ENCODE assay signal across 8 cellular contexts in genomic region chr4:147732516-147733193, GRCh38. TPM values are rescaled to one million over a fixed set of nuclear protein-coding genes. Genes with fewer than 3 reads are reported as not detected.
A peak's percentile ranks its signal among the peaks of the same experiment; 100 is the strongest.
DNase-seq lines count a peak whose midpoint lies in the region; ATAC-seq, FAIRE-seq and TF ChIP-seq lines count a peak whose summit lies in the region.

No MANE protein-coding gene starts in this region.

- H3K27ac ChIP-seq in HEK293 (ENCODE audit: extremely low read depth, low read depth, low read length) (peak overlapping the region; percentile 97), GM12878 (ENCODE audit: control insufficient read depth, insufficient read depth) (peak overlapping the region; percentile 91), spleen (peak overlapping the region; percentile 24 to 86 (median 83))

- no peaks in the 10 kb centered on the region for H3K9me3 Mint-ChIP-seq in immature natural killer cell

- peaks cover 63% of the 10 kb centered on the region for H3K79me2 ChIP-seq in GM12878 (ENCODE audit: control insufficient read depth, insufficient read depth, low read length)

- DNase-seq in NCI-H1417 (lab: John Stamatoyannopoulos, UW) = peak; percentile 9 to 82 (median 75)
- no peak for DNase-seq in NCI-H1417 treated with DMSO at 0.1 percent for 48 hours (lab: John Stamatoyannopoulos, UW)
- peak; percentile 28 for DNase-seq in NCI-H1092 treated with DMSO at 0.1 percent for 48 hours (lab: John Stamatoyannopoulos, UW)
- no peak for DNase-seq in GM12878 (ENCODE audit: low read depth, low spot score)
- no peak for DNase-seq in immature natural killer cell
- no peak for DNase-seq in spleen

- H3K4me3 ChIP-seq in HEK293 (ENCODE audit: low read depth, low read length) = peak overlapping the region; percentile 58
- peak overlapping the region; percentile 98 for H3K4me3 ChIP-seq in GM12878
- H3K4me3 ChIP-seq in spleen = peak overlapping the region; percentile 66 to 89 (median 77)

- H3K36me3 Mint-ChIP-seq in immature natural killer cell = no peaks in the 10 kb centered on the region

- no peak for TF ChIP-seq CTCF in HEK293 (tag by site-specific recombination; IDR thresholded peaks at IDR 0.05)
- no peak for TF ChIP-seq CTCF in GM12878 (IDR thresholded peaks at IDR 0.05 in 2 of 3, conservative IDR thresholded peaks at IDR 0.05 in 1 of 3; ENCODE audit: control insufficient read depth in 2 of 3, extremely low read depth in 1 of 3, insufficient read depth in 1 of 3, low read depth in 3 of 3, low read length in 3 of 3)
- TF ChIP-seq CTCF in spleen (IDR thresholded peaks at IDR 0.05 in 8 of 11, conservative IDR thresholded peaks at IDR 0.05 in 3 of 11) = no peak

- CTCF ChIA-PET in HEK293 (lab: Yijun Ruan, JAX) (interaction anchor here (0.5 to 3.0 kb wide), 8 partner anchors 33 to 217 kb away, joined by 3 to 10 read pairs (median 4); no protein-coding TSS in a partner anchor), GM12878 (lab: Yijun Ruan, JAX) (interaction anchor here (0.6 to 9.1 kb wide), 14 partner anchors 11 to 132 kb away, joined by 3 to 94 read pairs (median 4); no protein-coding TSS in a partner anchor)

- no TSS peak for BruUV-seq in GM12878 (replicated peaks; lab: Mats Ljungman, UMichigan)

- H3K27me3 ChIP-seq in GM12878 (replicated peaks in 1 of 2; ENCODE audit: control insufficient read depth in 2 of 2, insufficient read depth in 2 of 2, low read length in 1 of 2) (no peaks in the 10 kb centered on the region), spleen (replicated peaks in 1 of 7) (peaks cover 0 to 34% (median 7%) of the 10 kb centered on the region in 7 donors)

- SMC1A ChIA-PET in GM12878 (lab: Charles Lee; ENCODE audit: uncharacterized antibody, unreplicated experiment) = interaction anchor here (0.6 to 5.0 kb wide), 24 partner anchors 9 to 137 kb away, joined by 3 to 19 read pairs (median 4); no protein-coding TSS in a partner anchor

- peak overlapping the region; percentile 79 for H3K4me2 ChIP-seq in GM12878 (ENCODE audit: control insufficient read depth, insufficient read depth)

- intact Hi-C loops in GM12878 (cut with micrococcal nuclease; ENCODE audit: unreplicated experiment) (loop anchor here (2.0 to 5.0 kb wide), 2 partner anchors 24 to 115 kb away; no protein-coding TSS in a partner anchor), spleen (cut with DNase I; ENCODE audit: low total_unique reads) (no loop called here)

- WGBS in GM12878 (ENCODE audit: insufficient coverage, insufficient replicate concordance, low lambda C conversion rate, missing lambda C conversion rate) = 2% methylated on average over 36 of the region's 36 CpGs
- WGBS in spleen, 5 donors = 1 to 4% (median 2%) methylated on average over 20 to 36 of the region's 36 CpGs

- H3K4me1 ChIP-seq in HEK293 (ENCODE audit: control insufficient read depth, insufficient read depth, low read length) (peaks cover 16% of the 10 kb centered on the region), GM12878 (ENCODE audit: control insufficient read depth, insufficient read depth, low read length) (peaks cover 12% of the 10 kb centered on the region), spleen (peaks cover 6 to 36% (median 28%) of the 10 kb centered on the region in 6 donors)

- no peak for TF ChIP-seq EP300 in GM12878 (IDR thresholded peaks at IDR 0.05; ENCODE audit: borderline replicate concordance in 1 of 2, control insufficient read depth in 1 of 2, low read depth in 2 of 2, low read length in 2 of 2)

- POLR2A ChIA-PET in HEK293 (lab: Yijun Ruan, JAX) (interaction anchor here (0.7 to 2.6 kb wide), 6 partner anchors 38 to 115 kb away, joined by 3 to 9 read pairs (median 3); partner anchors contain the start of gene TMEM184C), GM12878 (lab: Charles Lee) (interaction anchor here (0.9 to 3.8 kb wide), 23 partner anchors 7 to 134 kb away, joined by 3 to 17 read pairs (median 5); partner anchors contain the start of gene TMEM184C)

- peaks cover 3 to 6% (median 4%) of the 10 kb centered on the region in 3 donors for H3K27me3 Mint-ChIP-seq in immature natural killer cell (ENCODE audit: low read depth in 3 of 3)

- peak overlapping the region; percentile 89 for H2AFZ ChIP-seq in GM12878 (ENCODE audit: control insufficient read depth, low read depth, low read length)

- H3K4me3 Mint-ChIP-seq in immature natural killer cell = peak overlapping the region; percentile 89 to 97 (median 92)

- no peak for FAIRE-seq in GM12878 (lab: Jason Lieb, UNC)

- H3K27ac Mint-ChIP-seq in immature natural killer cell = peak overlapping the region; percentile 57 to 83 (median 76)

- peak; percentile 50 for ATAC-seq in GM12878
- no peak for ATAC-seq in GM21786 (IDR thresholded peaks at IDR 0.05; ENCODE audit: unreplicated experiment)

- no peak for TF ChIP-seq RAD21 in GM12878 (IDR thresholded peaks at IDR 0.05; ENCODE audit: insufficient read depth, low read depth, low read length)

- H4K20me1 ChIP-seq in GM12878 (ENCODE audit: control insufficient read depth, insufficient read depth) = no peaks in the 10 kb centered on the region

- no peaks in the 10 kb centered on the region for H3K9me3 ChIP-seq in HEK293 (ENCODE audit: control insufficient read depth, insufficient read depth, low read depth, low read length)
- H3K9me3 ChIP-seq in GM12878 (replicated peaks; ENCODE audit: control insufficient read depth, insufficient read depth, low read length) = no peaks in the 10 kb centered on the region
- no peaks in the 10 kb centered on the region for H3K9me3 ChIP-seq in spleen

- in situ Hi-C loops in GM12878 (cut with MboI) = no loop called here

- H3K4me1 Mint-ChIP-seq in immature natural killer cell = peaks cover 35 to 51% of the 10 kb centered on the region in 2 donors

- RAD21 ChIA-PET in GM12878 (lab: Charles Lee; ENCODE audit: unreplicated experiment) = interaction anchor here (0.6 to 4.8 kb wide), 26 partner anchors 9 to 132 kb away, joined by 3 to 60 read pairs (median 5); partner anchors contain the start of genes PRMT9 and TMEM184C

- peak overlapping the region; percentile 74 for H3K9ac ChIP-seq in GM12878 (ENCODE audit: control insufficient read depth, insufficient read depth, low read length)

- H3K36me3 ChIP-seq in HEK293 (ENCODE audit: control insufficient read depth in 2 of 2, insufficient read depth in 1 of 2, low read length in 2 of 2) (no peaks in the 10 kb centered on the region), GM12878 (ENCODE audit: control insufficient read depth in 2 of 2, insufficient read depth in 2 of 2, low read length in 1 of 2) (no peaks in the 10 kb centered on the region), spleen (no peaks in the 10 kb centered on the region)

- TF ChIP-seq POLR2A in GM12878 (IDR thresholded peaks at IDR 0.05; ENCODE audit: low read depth, low read length) (no peak), spleen (IDR thresholded peaks at IDR 0.05) (no peak)

TF ChIP-seq in HEK293, 187 proteins besides CTCF, POLR2A, EP300 and RAD21 (continues in another document):
- TF ChIP-seq ZNF391 (tag by site-specific recombination; IDR thresholded peaks at IDR 0.05; ENCODE audit: borderline replicate concordance, low read depth) = no peak
- no peak for TF ChIP-seq ZNF596 (tag by site-specific recombination; IDR thresholded peaks at IDR 0.05)
- TF ChIP-seq ZNF621 (tag by site-specific recombination; IDR thresholded peaks at IDR 0.05) = no peak

RNA-seq across cellular contexts. Expression of gene ARHGAP10, which starts 0.8 kb away (rescaled TPM):
- total RNA-seq in GM12878 (2013; cell fraction: nucleolus; rRNA removed) = 220 and 233 TPM in 2 replicates
- 16.2 and 19.8 TPM in 2 replicates for total RNA-seq in GM12878 (2014; rRNA removed)
- 20.9 and 23.2 TPM in 2 replicates for total RNA-seq in GM12878 (2014; rRNA removed; fragmentation: Illumina TruSeq; extraction: Trizol)
- 22.6 and 23.4 TPM in 2 replicates for total RNA-seq in GM12878 (2021)
- 17.2 TPM for polyA plus RNA-seq in GM12878 (2011; ENCODE audit: low read depth)
- polyA plus RNA-seq in GM12878 (2011; rRNA removed) = 9.6 and 13.3 TPM in 2 replicates
- polyA plus RNA-seq in GM12878 (2011; cell fraction: cytosol; rRNA removed) = 9.3 and 10.7 TPM in 2 replicates
- 19.6 and 20.4 TPM in 2 replicates for polyA plus RNA-seq in GM12878 (2011; cell fraction: nucleus; rRNA removed)
- polyA plus RNA-seq in GM12878 (2012) = 15.2 and 18.9 TPM in 2 replicates
- 17.7 and 18.2 TPM in 2 replicates for polyA plus RNA-seq in GM12878 (2014; fragmentation: Illumina TruSeq; extraction: Trizol)
- 1 to 10 TPM; 1.3 to 4.5 TPM for polyA plus RNA-seq in GM12878 (2014; fragmentation: Nextera tagmentation; extraction: Ambion mirVana)
- 14.2 and 14.5 TPM in 2 replicates for polyA plus RNA-seq in GM12878 (2014; rRNA removed)
- polyA plus RNA-seq in GM12878 (2016; fragmentation: Nextera tagmentation; extraction: Ambion mirVana) = 10 to 100 TPM; 24.0 to 25.8 TPM
- 21.9 and 25.0 TPM in 2 replicates for polyA minus RNA-seq in GM12878 (2011; rRNA and poly(A)+ RNA removed)
- 6.1 and 7.2 TPM in 2 replicates for polyA minus RNA-seq in GM12878 (2011; cell fraction: cytosol; rRNA and poly(A)+ RNA removed)
- polyA minus RNA-seq in GM12878 (2011; cell fraction: nucleus; rRNA and poly(A)+ RNA removed) = 46.3 and 78.8 TPM in 2 replicates
- polyA plus RNA-seq in immature natural killer cell = 10 to 100 TPM in 1 of 3 donors, 1 to 10 TPM in 2; 5.3 to 13.2 (median 7.0) TPM
- 10 to 100 TPM in 6 of 7 donors, 1 to 10 TPM in 1; 5.8 to 35.5 (median 18.0) TPM for total RNA-seq in spleen
- 1 to 10 TPM; 4.0 to 7.2 (median 4.8) TPM for polyA plus RNA-seq in spleen

RNA-seq across cellular contexts. Expression of gene PRMT9, which starts 48.7 kb away (rescaled TPM):
- total RNA-seq in GM12878 (2013; cell fraction: nucleolus; rRNA removed) = 19.0 and 19.3 TPM in 2 replicates
- total RNA-seq in GM12878 (2014; rRNA removed) = 8.2 and 10.9 TPM in 2 replicates
- total RNA-seq in GM12878 (2014; rRNA removed; fragmentation: Illumina TruSeq; extraction: Trizol) = 10.2 TPM in 2 replicates
- total RNA-seq in GM12878 (2021) = 7.2 TPM in 2 replicates
- 3.5 TPM for polyA plus RNA-seq in GM12878 (2011; ENCODE audit: low read depth)
- 11.8 and 16.2 TPM in 2 replicates for polyA plus RNA-seq in GM12878 (2011; rRNA removed)
- 3.9 and 5.1 TPM in 2 replicates for polyA plus RNA-seq in GM12878 (2011; cell fraction: cytosol; rRNA removed)
- polyA plus RNA-seq in GM12878 (2011; cell fraction: nucleus; rRNA removed) = 8.3 and 8.7 TPM in 2 replicates
- 4.4 and 4.7 TPM in 2 replicates for polyA plus RNA-seq in GM12878 (2012)
- 7.1 and 9.6 TPM in 2 replicates for polyA plus RNA-seq in GM12878 (2014; fragmentation: Illumina TruSeq; extraction: Trizol)
- 1 to 10 TPM; 4.1 to 4.3 TPM for polyA plus RNA-seq in GM12878 (2014; fragmentation: Nextera tagmentation; extraction: Ambion mirVana)
- polyA plus RNA-seq in GM12878 (2014; rRNA removed) = 4.9 and 6.0 TPM in 2 replicates
- 10 to 100 TPM in 1 of 2 experiments, 1 to 10 TPM in 1; 8.1 to 10.3 TPM for polyA plus RNA-seq in GM12878 (2016; fragmentation: Nextera tagmentation; extraction: Ambion mirVana)
- polyA minus RNA-seq in GM12878 (2011; rRNA and poly(A)+ RNA removed) = 8.4 and 13.5 TPM in 2 replicates
- polyA minus RNA-seq in GM12878 (2011; cell fraction: cytosol; rRNA and poly(A)+ RNA removed) = 3.3 and 4.6 TPM in 2 replicates
- polyA minus RNA-seq in GM12878 (2011; cell fraction: nucleus; rRNA and poly(A)+ RNA removed) = 4.7 and 7.7 TPM in 2 replicates
- polyA plus RNA-seq in immature natural killer cell = 1 to 10 TPM in 2 of 3 donors, under 1 TPM in 1; 0.41 to 4.4 (median 3.9) TPM
- total RNA-seq in spleen = 10 to 100 TPM in 1 of 7 donors, 1 to 10 TPM in 6; 7.2 to 11.2 (median 9.6) TPM
- polyA plus RNA-seq in spleen = 1 to 10 TPM; 2.9 to 3.8 (median 3.1) TPM

Comparison
In these comparisons a context has a peak if more than half of its experiments do, and no peak if none do; other contexts are left out.
1. DNase-seq: peak in NCI-H1417 (3 of 3) and NCI-H1092 treated with DMSO at 0.1 percent for 48 hours (single experiment); none in NCI-H1417 treated with DMSO at 0.1 percent for 48 hours (single experiment), GM12878 (single experiment), immature natural killer cell (0 of 3) and spleen (single experiment).
2. Peak in every context shown above with its lines, with median percentiles within 50 percentile points of each other: H3K27ac ChIP-seq and H3K4me3 ChIP-seq.